15 cellular contexts compared by ENCODE assay signal in genomic region chr11:1920909-1921575, GRCh38. TPM values are rescaled to one million over a fixed set of nuclear protein-coding genes. Genes with fewer than 3 reads are reported as not detected.
A peak's percentile ranks its signal among the peaks of the same experiment; 100 is the strongest.
DNase-seq lines count a peak whose midpoint lies in the region; ATAC-seq and TF ChIP-seq lines count a peak whose summit lies in the region.
"Had no signal": no experiment of that assay in that cellular context is flagged by ENCODE, and none has a peak within 500 bp of the region (broad histone marks: within the 10 kb centered on the region; RNA-seq: fewer than 3 reads in every experiment).

No MANE protein-coding gene starts in this region.

- H3K4me3 Mint-ChIP-seq in activated CD8-positive, alpha-beta T cell treated with anti-CD3 and anti-CD28 coated beads for 36 hours = no peak overlapping the region
- H3K4me3 Mint-ChIP-seq: activated T-cell treated with anti-CD3 and anti-CD28 coated beads, Interleukin-2, amount 50 U/mL, for 72 hours; stimulated activated naive CD8-positive, alpha-beta T cell treated with anti-CD3 and anti-CD28 coated beads, Interleukin-15, Interleukin-2, amounts not matched to agents 100 ng/mL and 50 ng/mL, for 24 hours had no signal

- ATAC-seq in gastroesophageal sphincter = no peak
- ATAC-seq in activated CD8-positive, alpha-beta T cell treated with anti-CD3 and anti-CD28 coated beads for 36 hours = no peak
- no peak for ATAC-seq in GM19463 (IDR thresholded peaks at IDR 0.05; ENCODE audit: unreplicated experiment)
- ATAC-seq: activated CD4-positive, CD25-positive, alpha-beta regulatory T cell treated with anti-CD3 and anti-CD28 coated beads, Interleukin-2, amount 50 U/mL, for 24 hours had no signal

- POLR2A ChIA-PET in activated CD8-positive, alpha-beta T cell treated with anti-CD3 and anti-CD28 coated beads for 36 hours (lab: Charles Lee) = interaction anchor here (0.6 to 2.9 kb wide), 4 partner anchors 30 to 1375 kb away, joined by 3 to 25 read pairs (median 4); partner anchors contain the start of gene PRR33

- no peak for TF ChIP-seq CTCF in gastroesophageal sphincter (IDR thresholded peaks at IDR 0.05)
- no peak for TF ChIP-seq CTCF in sigmoid colon (IDR thresholded peaks at IDR 0.05)
- TF ChIP-seq CTCF in activated CD8-positive, alpha-beta T cell treated with anti-CD3 and anti-CD28 coated beads for 36 hours (IDR thresholded peaks at IDR 0.05) = no peak

- H3K9me3 Mint-ChIP-seq in activated CD8-positive, alpha-beta T cell treated with anti-CD3 and anti-CD28 coated beads for 36 hours = no peaks in the 10 kb centered on the region
- H3K9me3 Mint-ChIP-seq: activated T-cell treated with anti-CD3 and anti-CD28 coated beads, Interleukin-2, amount 50 U/mL, for 72 hours; stimulated activated naive CD8-positive, alpha-beta T cell treated with anti-CD3 and anti-CD28 coated beads, Interleukin-15, Interleukin-2, amounts not matched to agents 100 ng/mL and 50 ng/mL, for 24 hours had no signal

- intact Hi-C loops in sigmoid colon (cut with DNase I) = no loop called here
- intact Hi-C loops in activated CD8-positive, alpha-beta T cell treated with anti-CD3 and anti-CD28 coated beads for 36 hours (cut with micrococcal nuclease) = no loop called here

- no peaks in the 10 kb centered on the region for H3K27me3 Mint-ChIP-seq in activated CD8-positive, alpha-beta T cell treated with anti-CD3 and anti-CD28 coated beads for 36 hours
- H3K27me3 Mint-ChIP-seq: stimulated activated naive CD8-positive, alpha-beta T cell treated with anti-CD3 and anti-CD28 coated beads, Interleukin-15, Interleukin-2, amounts not matched to agents 100 ng/mL and 50 ng/mL, for 24 hours had no signal

- DNase-seq in DMS 273 (lab: John Stamatoyannopoulos, UW; ENCODE audit: unreplicated experiment) = peak; percentile 36
- no peak for DNase-seq in DMS 273 treated with DMSO at 0.1 percent for 48 hours (lab: John Stamatoyannopoulos, UW)
- peak; percentile 75 for DNase-seq in H7
- DNase-seq in sigmoid colon = no peak
- DNase-seq in activated CD8-positive, alpha-beta T cell treated with anti-CD3 and anti-CD28 coated beads for 36 hours = no peak
- DNase-seq in DMS153 (lab: John Stamatoyannopoulos, UW) = no peak
- DNase-seq: activated T-cell treated with anti-CD3 and anti-CD28 coated beads, Interleukin-2, amount 50 U/mL, for 72 hours; SW 1271 had no signal

- H3K4me1 ChIP-seq in gastroesophageal sphincter = peaks cover 0 to 25% (median 20%) of the 10 kb centered on the region in 3 donors
- no peaks in the 10 kb centered on the region for H3K4me1 ChIP-seq in sigmoid colon

- no peaks in the 10 kb centered on the region for H3K36me3 Mint-ChIP-seq in activated CD8-positive, alpha-beta T cell treated with anti-CD3 and anti-CD28 coated beads for 36 hours (ENCODE audit: low read depth)

- peaks cover 10% of the 10 kb centered on the region for H3K4me1 Mint-ChIP-seq in activated CD8-positive, alpha-beta T cell treated with anti-CD3 and anti-CD28 coated beads for 36 hours (ENCODE audit: low read depth)

- H3K4me3 ChIP-seq in H7 (ENCODE audit: insufficient read depth, low read depth, low read length) = no peak overlapping the region
- H3K4me3 ChIP-seq in gastroesophageal sphincter = no peak overlapping the region
- no peak overlapping the region for H3K4me3 ChIP-seq in sigmoid colon

- TF ChIP-seq EP300 in gastroesophageal sphincter (IDR thresholded peaks at IDR 0.05) (no peak), sigmoid colon (IDR thresholded peaks at IDR 0.05) (no peak)

- no peak overlapping the region for H3K27ac Mint-ChIP-seq in activated CD8-positive, alpha-beta T cell treated with anti-CD3 and anti-CD28 coated beads for 36 hours
- H3K27ac Mint-ChIP-seq: activated T-cell treated with anti-CD3 and anti-CD28 coated beads, Interleukin-2, amount 50 U/mL, for 72 hours; stimulated activated naive CD8-positive, alpha-beta T cell treated with anti-CD3 and anti-CD28 coated beads, Interleukin-15, Interleukin-2, amounts not matched to agents 100 ng/mL and 50 ng/mL, for 24 hours had no signal

- H3K27me3 ChIP-seq in H7 (ENCODE audit: control insufficient read depth, insufficient read depth, low read length) (no peaks in the 10 kb centered on the region), gastroesophageal sphincter (peaks cover 15% of the 10 kb centered on the region), sigmoid colon (no peaks in the 10 kb centered on the region)

- WGBS in gastroesophageal sphincter (ENCODE audit: low coverage in 1 of 2), 2 donors = 80% methylated on average over 4 of the region's 21 CpGs; no CpG with 5 or more reads in 1 of the 2 donors
- 26 to 70% methylated on average over 21 of the region's 21 CpGs for WGBS in sigmoid colon, 2 donors

- H3K27ac ChIP-seq in gastroesophageal sphincter (peak overlapping the region in 3 of 4 donors; percentile 60 to 75 (median 71)), sigmoid colon (peak overlapping the region in 3 of 4 donors; percentile 27 to 65 (median 49))

- no peak for TF ChIP-seq POLR2A in gastroesophageal sphincter (IDR thresholded peaks at IDR 0.05)
- TF ChIP-seq POLR2A in sigmoid colon (IDR thresholded peaks at IDR 0.05) = no peak

- H3K36me3 ChIP-seq in H7 (replicated peaks; ENCODE audit: control insufficient read depth, insufficient read depth, low read length) = no peaks in the 10 kb centered on the region
- H3K36me3 ChIP-seq in gastroesophageal sphincter = no peaks in the 10 kb centered on the region
- no peaks in the 10 kb centered on the region for H3K36me3 ChIP-seq in sigmoid colon

- H3K9me3 ChIP-seq in gastroesophageal sphincter (no peaks in the 10 kb centered on the region), sigmoid colon (no peaks in the 10 kb centered on the region)

- CTCF ChIA-PET in activated CD8-positive, alpha-beta T cell treated with anti-CD3 and anti-CD28 coated beads for 36 hours (lab: Charles Lee) = interaction anchor here (1.0 to 1.7 kb wide), 4 partner anchors 38 to 227 kb away, joined by 3 to 9 read pairs (median 4); no protein-coding TSS in a partner anchor

RNA-seq across cellular contexts. Expression of gene TNNT3, which starts 1.5 kb away (rescaled TPM):
- not detected in 2 replicates for total RNA-seq in H7 (2014; rRNA removed; shearing (Covaris generic))
- 1 to 10 TPM; 1.7 to 4.3 (median 2.5) TPM for total RNA-seq in gastroesophageal sphincter
- 10 to 100 TPM in 1 of 4 donors, 1 to 10 TPM in 2, not detected in 1; 4.3 to 17.2 (median 4.4) TPM for total RNA-seq in sigmoid colon
- polyA plus RNA-seq in sigmoid colon = 1 to 10 TPM; 1.2 to 8.4 (median 2.3) TPM
- 1 to 10 TPM; 4.9 to 5.4 TPM for total RNA-seq in activated CD8-positive, alpha-beta T cell treated with anti-CD3 and anti-CD28 coated beads for 36 hours
- total RNA-seq: A172, astrocyte had no signal

RNA-seq across cellular contexts. Expression of gene MRPL23, which starts 26.1 kb away (rescaled TPM):
- 75.9 and 91.1 TPM in 2 replicates for total RNA-seq in H7 (2014; rRNA removed; shearing (Covaris generic))
- total RNA-seq in gastroesophageal sphincter (100 to 1,000 TPM in 2 of 4 donors, 10 to 100 TPM in 2; 87.0 to 132 (median 106) TPM), sigmoid colon (100 to 1,000 TPM in 1 of 4 donors, 10 to 100 TPM in 3; 61.2 to 132 (median 73.3) TPM)
- 100 to 1,000 TPM in 2 of 3 donors, 10 to 100 TPM in 1; 63.3 to 189 (median 132) TPM for polyA plus RNA-seq in sigmoid colon
- total RNA-seq in activated CD8-positive, alpha-beta T cell treated with anti-CD3 and anti-CD28 coated beads for 36 hours = 100 to 1,000 TPM; 134 to 145 TPM

RNA-seq across cellular contexts. Expression of gene PRR33, which starts 29.3 kb away (rescaled TPM):
- not detected in 2 replicates for total RNA-seq in H7 (2014; rRNA removed; shearing (Covaris generic))
- total RNA-seq in gastroesophageal sphincter = not detected
- not detected for total RNA-seq in sigmoid colon
- under 1 TPM in 1 of 3 donors, not detected in 2; 0.13 TPM for polyA plus RNA-seq in sigmoid colon
- total RNA-seq in activated CD8-positive, alpha-beta T cell treated with anti-CD3 and anti-CD28 coated beads for 36 hours = under 1 TPM; 0.16 to 0.20 TPM
- total RNA-seq: A172; activated T-cell treated with anti-CD3 and anti-CD28 coated beads, Interleukin-2, amount 50 U/mL, for 72 hours; astrocyte had no signal
- polyA plus RNA-seq: keratinocyte had no signal

Comparison
In these comparisons a context has a peak if more than half of its experiments do, and no peak if none do; other contexts are left out.
1. DNase-seq: peak in DMS 273 (single experiment) and H7 (single experiment); none in DMS 273 treated with DMSO at 0.1 percent for 48 hours (single experiment), sigmoid colon (single experiment), activated CD8-positive, alpha-beta T cell treated with anti-CD3 and anti-CD28 coated beads for 36 hours (single experiment) and DMS153 (single experiment).